In genomic region chr19:58513213-58513693, GRCh38 we compare ENCODE assay signal across 8 cellular contexts. TPM values are rescaled to one million over a fixed set of nuclear protein-coding genes. Genes with fewer than 3 reads are reported as not detected.
DNase-seq lines count a peak whose midpoint lies in the region; ATAC-seq and TF ChIP-seq lines count a peak whose summit lies in the region.

No MANE protein-coding gene starts in this region.

- no peak overlapping the region for H3K27ac Mint-ChIP-seq in CD8-positive, alpha-beta T cell

- no peak for ATAC-seq in CD8-positive, alpha-beta T cell
- ATAC-seq in HG03280 (IDR thresholded peaks at IDR 0.05; ENCODE audit: unreplicated experiment) (no peak), HG02571 (IDR thresholded peaks at IDR 0.05; ENCODE audit: unreplicated experiment) (no peak)

- intact Hi-C loops in CD8-positive, alpha-beta T cell (cut with DNase I, micrococcal nuclease), result loop anchor here in 1 of 2 experiments (5.0 kb wide), 1 partner anchor 151 kb away; the partner anchor contains the start of gene ZNF497

- H3K9ac ChIP-seq in duodenal mucosa (ENCODE audit: low read depth in 1 of 2, low read length in 2 of 2), result peak overlapping the region; percentile 42 to 64
- H3K9ac ChIP-seq in trophoblast cell (ENCODE audit: low read length), result no peak overlapping the region

- H3K4me3 ChIP-seq in CD8-positive, alpha-beta T cell (ENCODE audit: low read depth, low read length), result no peak overlapping the region
- peak overlapping the region in 1 of 2 donors; percentile 44 for H3K4me3 ChIP-seq in duodenal mucosa (ENCODE audit: low read depth in 1 of 2, low read length in 2 of 2)
- no peak overlapping the region for H3K4me3 ChIP-seq in trophoblast cell (ENCODE audit: low read depth, low read length)

- H4K12ac ChIP-seq in trophoblast cell (ENCODE audit: low read depth, low read length), result no peak overlapping the region

- no peaks in the 10 kb centered on the region for H3K9me3 ChIP-seq in CD8-positive, alpha-beta T cell (ENCODE audit: low read length)
- H3K9me3 ChIP-seq in KOPT-K1 (ENCODE audit: insufficient read depth, low read length, poor library complexity, severe bottlenecking) (no peaks in the 10 kb centered on the region), duodenal mucosa (ENCODE audit: control insufficient read depth in 1 of 2, low read length in 2 of 2) (no peaks in the 10 kb centered on the region), trophoblast cell (ENCODE audit: insufficient read depth, low read depth, low read length) (no peaks in the 10 kb centered on the region)

- POLR2A ChIA-PET in CD8-positive, alpha-beta T cell (lab: Charles Lee), result interaction anchor here (1.0 to 1.5 kb wide), 6 partner anchors 12 to 186 kb away, joined by 4 to 11 read pairs (median 4); partner anchors contain the start of genes CHMP2A, TRIM28 and ZSCAN22

- H3K79me1 ChIP-seq in trophoblast cell (ENCODE audit: low read length), result peaks cover 2% of the 10 kb centered on the region

- CTCF ChIA-PET in CD8-positive, alpha-beta T cell (lab: Charles Lee), result interaction anchor here (0.8 to 8.6 kb wide), 7 partner anchors 11 to 144 kb away, joined by 3 to 62 read pairs (median 6); partner anchors contain the start of gene CHMP2A

- H4K91ac ChIP-seq in trophoblast cell (ENCODE audit: low read depth, low read length), result no peak overlapping the region

- H2BK120ac ChIP-seq in trophoblast cell (ENCODE audit: insufficient read depth, low read length, poor library complexity), result no peak overlapping the region

- no peak overlapping the region for H3K4me3 Mint-ChIP-seq in CD8-positive, alpha-beta T cell

- peaks cover 18% of the 10 kb centered on the region for H3K4me1 ChIP-seq in CD8-positive, alpha-beta T cell (ENCODE audit: insufficient read depth, low read length)
- peaks cover 28 to 45% of the 10 kb centered on the region in 2 donors for H3K4me1 ChIP-seq in duodenal mucosa (ENCODE audit: control insufficient read depth in 1 of 2, insufficient read depth in 2 of 2, low read length in 2 of 2)
- peaks cover 8 to 11% of the 10 kb centered on the region in 2 experiments for H3K4me1 ChIP-seq in trophoblast cell (ENCODE audit: control insufficient read depth in 1 of 2, insufficient read depth in 2 of 2, low read length in 2 of 2)

- H2AK5ac ChIP-seq in trophoblast cell (ENCODE audit: low read length), result no peak overlapping the region

- WGBS in trophoblast cell (ENCODE audit: extremely low coverage, insufficient coverage, insufficient read length), result no CpG with 5 or more reads among the region's 10 CpGs

- peaks cover 10% of the 10 kb centered on the region for H3K79me2 ChIP-seq in trophoblast cell (ENCODE audit: control insufficient read depth, insufficient read depth, low read length, poor library complexity)

- no peak overlapping the region for H2AFZ ChIP-seq in trophoblast cell (ENCODE audit: insufficient read depth, low read length, poor library complexity)

- H3K27me3 ChIP-seq in CD8-positive, alpha-beta T cell (ENCODE audit: insufficient read depth, low read length), result no peaks in the 10 kb centered on the region
- no peaks in the 10 kb centered on the region for H3K27me3 ChIP-seq in duodenal mucosa (ENCODE audit: control insufficient read depth in 1 of 2, insufficient read depth in 2 of 2, low read length in 2 of 2)
- H3K27me3 ChIP-seq in trophoblast cell (ENCODE audit: insufficient read depth, low read length), result no peaks in the 10 kb centered on the region

- peaks cover 7% of the 10 kb centered on the region for H3K36me3 ChIP-seq in CD8-positive, alpha-beta T cell (ENCODE audit: insufficient read depth, low read length)
- H3K36me3 ChIP-seq in KOPT-K1 (ENCODE audit: insufficient read depth, low read length) (peaks cover 18% of the 10 kb centered on the region), duodenal mucosa (ENCODE audit: control insufficient read depth in 1 of 2, insufficient read depth in 2 of 2, low read length in 2 of 2) (peaks cover 11 to 19% of the 10 kb centered on the region in 2 donors), trophoblast cell (ENCODE audit: control insufficient read depth in 1 of 2, insufficient read depth in 2 of 2, low read length in 2 of 2) (peaks cover 28 to 30% of the 10 kb centered on the region in 2 experiments)

- H3K27ac ChIP-seq in CD8-positive, alpha-beta T cell (ENCODE audit: low read depth, low read length), result peak overlapping the region; percentile 21
- peak overlapping the region; percentile 79 for H3K27ac ChIP-seq in KOPT-K1 (ENCODE audit: low read depth, low read length, poor library complexity, severe bottlenecking)
- peak overlapping the region; percentile 1 for H3K27ac ChIP-seq in duodenal mucosa (ENCODE audit: low read depth, low read length)
- H3K27ac ChIP-seq in trophoblast cell (ENCODE audit: low read depth, low read length), result no peak overlapping the region

- H3K9me3 Mint-ChIP-seq in CD8-positive, alpha-beta T cell, result no peaks in the 10 kb centered on the region

- no peak overlapping the region for H3K4ac ChIP-seq in trophoblast cell (ENCODE audit: low read depth, low read length)

- H3K23ac ChIP-seq in trophoblast cell (ENCODE audit: low read length), result no peak overlapping the region

- no peaks in the 10 kb centered on the region for H3K27me3 Mint-ChIP-seq in CD8-positive, alpha-beta T cell (ENCODE audit: low read depth)

- peaks cover 18% of the 10 kb centered on the region for H3K36me3 Mint-ChIP-seq in CD8-positive, alpha-beta T cell

- H4K8ac ChIP-seq in trophoblast cell (ENCODE audit: low read depth, low read length), result peak overlapping the region; percentile 83

- no peak overlapping the region for H2BK5ac ChIP-seq in trophoblast cell (ENCODE audit: low read depth, low read length, poor library complexity)

- no peak overlapping the region for H2BK12ac ChIP-seq in trophoblast cell (ENCODE audit: low read length)

- peaks cover 28% of the 10 kb centered on the region for H3K4me1 Mint-ChIP-seq in CD8-positive, alpha-beta T cell (ENCODE audit: low read depth)

- H3K18ac ChIP-seq in trophoblast cell (ENCODE audit: low read length), result no peak overlapping the region

- DNase-seq in CD8-positive, alpha-beta T cell, result no peak
- no peak for DNase-seq in trophoblast cell
- DNase-seq in HuH-7.5 (ENCODE audit: low spot score), result no peak
- DNase-seq in NCI-H2171 (lab: John Stamatoyannopoulos, UW), result no peak

- H3K14ac ChIP-seq in trophoblast cell (ENCODE audit: low read length), result no peak overlapping the region

- H3K4me2 ChIP-seq in trophoblast cell (ENCODE audit: low read length), result no peak overlapping the region

- TF ChIP-seq CTCF in CD8-positive, alpha-beta T cell (IDR thresholded peaks at IDR 0.05), result no peak

RNA-seq across cellular contexts. Expression of gene SLC27A5, which starts 1.5 kb away (rescaled TPM):
- total RNA-seq in CD8-positive, alpha-beta T cell, result 1 to 10 TPM; 5.5 to 7.9 TPM
- 4.0 and 4.6 TPM in 2 replicates for polyA plus RNA-seq in trophoblast cell (2013)

RNA-seq across cellular contexts. Expression of gene ZBTB45, which starts 6.4 kb away (rescaled TPM):
- total RNA-seq in CD8-positive, alpha-beta T cell, result 1 to 10 TPM; 4.8 to 5.6 TPM
- polyA plus RNA-seq in trophoblast cell (2013), result 14.8 and 15.3 TPM in 2 replicates

RNA-seq across cellular contexts. Expression of gene TRIM28, which starts 30.6 kb away (rescaled TPM):
- total RNA-seq in CD8-positive, alpha-beta T cell, result 100 to 1,000 TPM; 525 to 549 TPM
- 646 and 654 TPM in 2 replicates for polyA plus RNA-seq in trophoblast cell (2013)

RNA-seq across cellular contexts. Expression of gene ZNF446, which starts 37.1 kb away (rescaled TPM):
- 10 to 100 TPM; 14.6 to 16.5 TPM for total RNA-seq in CD8-positive, alpha-beta T cell
- 4.6 and 4.9 TPM in 2 replicates for polyA plus RNA-seq in trophoblast cell (2013)

RNA-seq across cellular contexts. Expression of gene CHMP2A, which starts 41.7 kb away (rescaled TPM):
- 10 to 100 TPM; 41.5 to 51.7 TPM for total RNA-seq in CD8-positive, alpha-beta T cell
- polyA plus RNA-seq in trophoblast cell (2013), result 137 and 138 TPM in 2 replicates
